19 cellular contexts compared by ENCODE assay signal in genomic region chr4:26397086-26397485, GRCh38.
A peak's percentile ranks its signal among the peaks of the same experiment; 100 is the strongest.
DNase-seq lines count a peak whose midpoint lies in the region; ATAC-seq and TF ChIP-seq lines count a peak whose summit lies in the region.
"Had no signal": no experiment of that assay in that cellular context is flagged by ENCODE, and none has a peak within 500 bp of the region (broad histone marks: within the 10 kb centered on the region; RNA-seq: fewer than 3 reads in every experiment).

No MANE protein-coding gene starts in this region.

- H3K27ac ChIP-seq in CD4-positive, CD25-positive, alpha-beta regulatory T cell (ENCODE audit: insufficient read depth, low read length, poor library complexity, severe bottlenecking): no peak overlapping the region
- H3K27ac ChIP-seq in GM23338 (ENCODE audit: low read depth) (peak overlapping the region; percentile 34), dorsolateral prefrontal cortex (peak overlapping the region in 51 of 59 donors; percentile 0 to 76 (median 47)), osteoblast (ENCODE audit: low read depth, low read length) (no peak overlapping the region)

- H3K79me2 ChIP-seq in GM23338 (replicated peaks; ENCODE audit: insufficient read depth) (peaks cover 97% of the 10 kb centered on the region), osteoblast (ENCODE audit: insufficient read depth, low read length) (peaks cover 37% of the 10 kb centered on the region)

- no peak overlapping the region for H3K4me3 ChIP-seq in CD4-positive, CD25-positive, alpha-beta regulatory T cell (ENCODE audit: low read depth, low read length)
- no peak overlapping the region for H3K4me3 ChIP-seq in GM23338
- H3K4me3 ChIP-seq in dorsolateral prefrontal cortex: peak overlapping the region in 15 of 59 donors; percentile 1 to 39 (median 12)
- no peak overlapping the region for H3K4me3 ChIP-seq in osteoblast (ENCODE audit: insufficient read depth, low read length)

- H3K27me3 Mint-ChIP-seq in CD4-positive, CD25-positive, alpha-beta regulatory T cell: no peaks in the 10 kb centered on the region
- peaks cover 6% of the 10 kb centered on the region for H3K27me3 Mint-ChIP-seq in GM23338 (ENCODE audit: insufficient read depth, low read depth, poor library complexity)
- H3K27me3 Mint-ChIP-seq in immature natural killer cell (ENCODE audit: low read depth in 3 of 3): no peaks in the 10 kb centered on the region

- H3K27me3 ChIP-seq in CD4-positive, CD25-positive, alpha-beta regulatory T cell (ENCODE audit: control insufficient read depth, insufficient read depth, low read length): no peaks in the 10 kb centered on the region
- no peaks in the 10 kb centered on the region for H3K27me3 ChIP-seq in GM23338 (ENCODE audit: insufficient read depth)
- H3K27me3 ChIP-seq in dorsolateral prefrontal cortex: no peaks in the 10 kb centered on the region
- no peaks in the 10 kb centered on the region for H3K27me3 ChIP-seq in osteoblast (ENCODE audit: insufficient read depth, low read length)

- no peaks in the 10 kb centered on the region for H3K36me3 ChIP-seq in CD4-positive, CD25-positive, alpha-beta regulatory T cell (ENCODE audit: control insufficient read depth, insufficient read depth, low read length)
- H3K36me3 ChIP-seq in GM23338 (ENCODE audit: insufficient read depth): no peaks in the 10 kb centered on the region; the same call in 1 of the 2 replicates
- H3K36me3 ChIP-seq in osteoblast (ENCODE audit: insufficient read depth, low read length): peaks cover 18% of the 10 kb centered on the region

- TF ChIP-seq CTCF in GM23338 (conservative IDR thresholded peaks at IDR 0.05; ENCODE audit: low read depth in 2 of 2) (no peak), dorsolateral prefrontal cortex (IDR thresholded peaks at IDR 0.05 in 54 of 56, conservative IDR thresholded peaks at IDR 0.05 in 2 of 56; ENCODE audit: low read depth in 1 of 56, partially characterized antibody in 56 of 56) (no peak), osteoblast (IDR thresholded peaks at IDR 0.05; ENCODE audit: extremely low read depth, low read depth, low read length) (no peak)

- no peak overlapping the region for H2AFZ ChIP-seq in GM23338
- H2AFZ ChIP-seq in osteoblast (ENCODE audit: low read length): no peak overlapping the region

- H3K9me3 ChIP-seq in CD4-positive, CD25-positive, alpha-beta regulatory T cell (ENCODE audit: control insufficient read depth in 2 of 2, low read length in 2 of 2): no peaks in the 10 kb centered on the region
- no peaks in the 10 kb centered on the region for H3K9me3 ChIP-seq in osteoblast (ENCODE audit: low read depth, low read length)

- peaks cover 18% of the 10 kb centered on the region for H3K36me3 Mint-ChIP-seq in CD4-positive, CD25-positive, alpha-beta regulatory T cell
- H3K36me3 Mint-ChIP-seq in GM23338 (ENCODE audit: low read depth): peaks cover 45% of the 10 kb centered on the region
- peaks cover 5 to 10% (median 8%) of the 10 kb centered on the region in 3 donors for H3K36me3 Mint-ChIP-seq in immature natural killer cell

- no peaks in the 10 kb centered on the region for H4K20me1 ChIP-seq in GM23338 (replicated peaks; ENCODE audit: insufficient read depth)
- H4K20me1 ChIP-seq in osteoblast (ENCODE audit: insufficient read depth, low read length): no peaks in the 10 kb centered on the region

- no peak for ATAC-seq in CD4-positive, CD25-positive, alpha-beta regulatory T cell (ENCODE audit: low read depth in 2 of 2)
- no peak for ATAC-seq in GM23338
- no peak for ATAC-seq in HG02970 (IDR thresholded peaks at IDR 0.05; ENCODE audit: low FRiP score, unreplicated experiment)
- ATAC-seq in HG02610 (IDR thresholded peaks at IDR 0.05; ENCODE audit: unreplicated experiment): no peak
- ATAC-seq: HepG2 had no signal

- H3K4me1 Mint-ChIP-seq in CD4-positive, CD25-positive, alpha-beta regulatory T cell: peaks cover 5 to 24% (median 13%) of the 10 kb centered on the region in 4 donors
- H3K4me1 Mint-ChIP-seq in GM23338: peaks cover 36% of the 10 kb centered on the region
- H3K4me1 Mint-ChIP-seq in immature natural killer cell: no peaks in the 10 kb centered on the region

- no peaks in the 10 kb centered on the region for H3K9me2 ChIP-seq in GM23338 (ENCODE audit: insufficient read depth)

- H3K9me3 Mint-ChIP-seq in CD4-positive, CD25-positive, alpha-beta regulatory T cell: no peaks in the 10 kb centered on the region
- H3K9me3 Mint-ChIP-seq in GM23338: no peaks in the 10 kb centered on the region
- no peaks in the 10 kb centered on the region for H3K9me3 Mint-ChIP-seq in immature natural killer cell

- H3K4me3 Mint-ChIP-seq in CD4-positive, CD25-positive, alpha-beta regulatory T cell: no peak overlapping the region
- H3K4me3 Mint-ChIP-seq in GM23338: no peak overlapping the region
- H3K4me3 Mint-ChIP-seq in immature natural killer cell: no peak overlapping the region

- intact Hi-C loops in dorsolateral prefrontal cortex (cut with DNase I): no loop called here

- DNase-seq in CD4-positive, CD25-positive, alpha-beta regulatory T cell: no peak
- no peak for DNase-seq in GM23338 (ENCODE audit: low spot score)
- no peak for DNase-seq in dorsolateral prefrontal cortex
- DNase-seq in putamen (ENCODE audit: low spot score): peak; percentile 56
- DNase-seq in osteoblast (ENCODE audit: insufficient read length, low spot score, missing footprints): no peak
- no peak for DNase-seq in immature natural killer cell
- DNase-seq: AML-193, DND-41, GDM1, Karpas-422, MM.1S, NCI-H1105, NCI-H187, NCI-H2171 treated with DMSO at 0.1 percent for 48 hours, NCI-H510A treated with DMSO at 0.1 percent for 48 hours, RPMI8226 had no signal

- H3K27ac Mint-ChIP-seq in CD4-positive, CD25-positive, alpha-beta regulatory T cell: peak overlapping the region in 2 of 3 donors; percentile 19 to 22
- H3K27ac Mint-ChIP-seq in GM23338 (peak overlapping the region; percentile 36; the same call in 1 of the 2 replicates), immature natural killer cell (no peak overlapping the region)

- 0 out of 2 replicates have a peak, but pooled peaks cover 4% of the 10 kb centered on the region for H3F3A ChIP-seq in GM23338 (replicated peaks; ENCODE audit: low read depth)

- no peaks in the 10 kb centered on the region for H3K4me1 ChIP-seq in CD4-positive, CD25-positive, alpha-beta regulatory T cell (ENCODE audit: control insufficient read depth, insufficient read depth, low read length, poor library complexity, severe bottlenecking)
- H3K4me1 ChIP-seq in GM23338 (ENCODE audit: insufficient read depth): peaks cover 46% of the 10 kb centered on the region
- no peaks in the 10 kb centered on the region for H3K4me1 ChIP-seq in osteoblast (ENCODE audit: insufficient read depth, low read length)

- H3K4me2 ChIP-seq in GM23338 (no peak overlapping the region), osteoblast (ENCODE audit: insufficient read depth, low read length) (no peak overlapping the region)

TF ChIP-seq in GM23338, 12 proteins besides CTCF, POLR2A, EP300 and RAD21 (continues in another document):
- no peak for TF ChIP-seq ETS1 (IDR thresholded peaks at IDR 0.05)
- no peak for TF ChIP-seq STAT1 (IDR thresholded peaks at IDR 0.05; ENCODE audit: unreplicated experiment)
- no peak for TF ChIP-seq NANOG (IDR thresholded peaks at IDR 0.05; ENCODE audit: borderline replicate concordance)
- TF ChIP-seq EZH2 (IDR thresholded peaks at IDR 0.05; ENCODE audit: low read depth, unreplicated experiment): no peak
- no peak for TF ChIP-seq CREB1 (CRISPR knock-in tag; IDR thresholded peaks at IDR 0.05; ENCODE audit: low read depth)
- no peak for TF ChIP-seq ZNF331 (CRISPR knock-in tag; IDR thresholded peaks at IDR 0.05; ENCODE audit: low read depth)

Comparison
In these comparisons a context has a peak if more than half of its experiments do, and no peak if none do; other contexts are left out.
1. H3K27ac ChIP-seq: peak in GM23338 (single experiment) and dorsolateral prefrontal cortex (51 of 59); none in CD4-positive, CD25-positive, alpha-beta regulatory T cell (single experiment) and osteoblast (single experiment).
2. H3K27ac Mint-ChIP-seq: peak in CD4-positive, CD25-positive, alpha-beta regulatory T cell (2 of 3) and GM23338 (single experiment); none in immature natural killer cell (0 of 6).